ENCODE assay signal across 1 cellular context in the genomic region with DNA sequence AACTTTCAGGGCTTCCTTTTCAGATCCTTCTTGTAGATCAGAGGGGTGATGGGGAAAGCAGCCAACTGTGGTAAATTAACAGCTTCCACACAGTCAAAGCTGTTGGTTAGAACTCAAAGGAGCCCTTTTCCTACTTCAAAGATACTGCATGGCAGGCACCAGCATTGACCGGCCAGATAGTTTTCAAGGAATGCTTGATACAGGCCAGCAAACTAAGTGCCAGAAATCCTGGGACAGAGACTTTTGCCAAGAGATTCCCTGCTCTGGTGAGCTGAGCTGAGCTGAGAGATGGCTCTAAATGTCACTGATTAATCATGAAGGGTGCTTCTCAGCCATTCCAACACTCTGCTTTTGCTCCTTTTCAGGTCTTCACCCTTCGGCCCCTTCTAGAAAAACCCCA.
TF ChIP-seq lines count a peak whose summit lies in the region.

No MANE protein-coding gene starts in this region.

TF ChIP-seq in SK-N-SH, 30 proteins besides CTCF, POLR2A, EP300 and RAD21 (continued from another document):
- TF ChIP-seq, protein P1, sequence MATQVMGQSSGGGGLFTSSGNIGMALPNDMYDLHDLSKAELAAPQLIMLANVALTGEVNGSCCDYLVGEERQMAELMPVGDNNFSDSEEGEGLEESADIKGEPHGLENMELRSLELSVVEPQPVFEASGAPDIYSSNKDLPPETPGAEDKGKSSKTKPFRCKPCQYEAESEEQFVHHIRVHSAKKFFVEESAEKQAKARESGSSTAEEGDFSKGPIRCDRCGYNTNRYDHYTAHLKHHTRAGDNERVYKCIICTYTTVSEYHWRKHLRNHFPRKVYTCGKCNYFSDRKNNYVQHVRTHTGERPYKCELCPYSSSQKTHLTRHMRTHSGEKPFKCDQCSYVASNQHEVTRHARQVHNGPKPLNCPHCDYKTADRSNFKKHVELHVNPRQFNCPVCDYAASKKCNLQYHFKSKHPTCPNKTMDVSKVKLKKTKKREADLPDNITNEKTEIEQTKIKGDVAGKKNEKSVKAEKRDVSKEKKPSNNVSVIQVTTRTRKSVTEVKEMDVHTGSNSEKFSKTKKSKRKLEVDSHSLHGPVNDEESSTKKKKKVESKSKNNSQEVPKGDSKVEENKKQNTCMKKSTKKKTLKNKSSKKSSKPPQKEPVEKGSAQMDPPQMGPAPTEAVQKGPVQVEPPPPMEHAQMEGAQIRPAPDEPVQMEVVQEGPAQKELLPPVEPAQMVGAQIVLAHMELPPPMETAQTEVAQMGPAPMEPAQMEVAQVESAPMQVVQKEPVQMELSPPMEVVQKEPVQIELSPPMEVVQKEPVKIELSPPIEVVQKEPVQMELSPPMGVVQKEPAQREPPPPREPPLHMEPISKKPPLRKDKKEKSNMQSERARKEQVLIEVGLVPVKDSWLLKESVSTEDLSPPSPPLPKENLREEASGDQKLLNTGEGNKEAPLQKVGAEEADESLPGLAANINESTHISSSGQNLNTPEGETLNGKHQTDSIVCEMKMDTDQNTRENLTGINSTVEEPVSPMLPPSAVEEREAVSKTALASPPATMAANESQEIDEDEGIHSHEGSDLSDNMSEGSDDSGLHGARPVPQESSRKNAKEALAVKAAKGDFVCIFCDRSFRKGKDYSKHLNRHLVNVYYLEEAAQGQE (IDR thresholded peaks at IDR 0.05; ENCODE audit: low read depth, low read length): no peak
- no peak for TF ChIP-seq JUND (IDR thresholded peaks at IDR 0.05)
- TF ChIP-seq FOXM1 (IDR thresholded peaks at IDR 0.05; ENCODE audit: low read depth): no peak
- TF ChIP-seq, protein P2, sequence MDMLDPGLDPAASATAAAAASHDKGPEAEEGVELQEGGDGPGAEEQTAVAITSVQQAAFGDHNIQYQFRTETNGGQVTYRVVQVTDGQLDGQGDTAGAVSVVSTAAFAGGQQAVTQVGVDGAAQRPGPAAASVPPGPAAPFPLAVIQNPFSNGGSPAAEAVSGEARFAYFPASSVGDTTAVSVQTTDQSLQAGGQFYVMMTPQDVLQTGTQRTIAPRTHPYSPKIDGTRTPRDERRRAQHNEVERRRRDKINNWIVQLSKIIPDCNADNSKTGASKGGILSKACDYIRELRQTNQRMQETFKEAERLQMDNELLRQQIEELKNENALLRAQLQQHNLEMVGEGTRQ (IDR thresholded peaks at IDR 0.05; ENCODE audit: borderline replicate concordance, low read depth, low read length): no peak
- TF ChIP-seq IRF3 (IDR thresholded peaks at IDR 0.05; ENCODE audit: low read depth, low read length): no peak
- no peak for TF ChIP-seq POLR2AphosphoS5 (IDR thresholded peaks at IDR 0.05; ENCODE audit: low read depth, low read length)
- TF ChIP-seq RXRA (IDR thresholded peaks at IDR 0.05; ENCODE audit: borderline replicate concordance, low read depth): peak; percentile 30; the same call in 1 of the 2 replicates
TF ChIP-seq in SK-N-SH: peak in this region for 2.
